1 cellular context compared by ENCODE assay signal in genomic region chr12:63895841-63896240, GRCh38.
TF ChIP-seq lines count a peak whose summit lies in the region.

No MANE protein-coding gene starts in this region.

TF ChIP-seq in A549, 52 proteins besides CTCF, POLR2A, EP300 and RAD21 (continued from another document):
- no peak for TF ChIP-seq ELK1 (IDR thresholded peaks at IDR 0.05; ENCODE audit: low read depth, low read length)
- TF ChIP-seq RFX5 (IDR thresholded peaks at IDR 0.05): no peak
- no peak for TF ChIP-seq MYC (IDR thresholded peaks at IDR 0.05; ENCODE audit: borderline replicate concordance, low read length)
- no peak for TF ChIP-seq HOXB5 (CRISPR knock-in tag; IDR thresholded peaks at IDR 0.05)
